31 cellular contexts compared by ENCODE assay signal in the genomic region with DNA sequence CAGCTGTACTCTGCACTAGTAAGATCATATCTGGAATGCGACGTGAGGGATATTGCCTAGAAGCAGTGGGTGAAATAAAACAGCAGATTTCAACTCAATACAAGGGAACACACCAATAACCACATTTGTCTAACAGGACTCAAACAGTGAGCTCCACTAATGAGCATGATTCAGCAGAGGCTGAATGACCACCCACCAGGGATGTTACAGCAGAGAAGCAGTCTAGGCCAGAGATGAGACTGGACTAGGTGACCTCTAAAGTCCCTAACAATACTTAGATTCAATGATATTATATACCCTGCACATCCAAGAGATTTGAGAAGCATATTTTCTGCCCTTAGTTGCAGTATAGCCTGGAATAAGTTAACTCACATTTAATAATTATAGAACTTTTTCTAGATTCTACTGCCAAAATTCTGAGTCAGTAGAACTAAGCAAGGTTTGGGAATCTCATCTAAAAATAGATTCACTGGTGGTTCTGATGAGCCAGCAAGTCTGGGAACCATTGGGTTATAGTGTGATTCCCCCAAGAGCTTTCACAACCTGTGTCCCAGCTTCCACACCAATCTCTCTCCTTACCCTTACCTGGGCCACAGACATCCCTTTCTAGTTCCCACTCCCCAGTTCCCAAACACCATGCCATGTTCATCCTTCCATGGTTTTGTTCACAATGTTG. TPM values are rescaled to one million over a fixed set of nuclear protein-coding genes. Genes with fewer than 3 reads are reported as not detected.
DNase-seq lines count a peak whose midpoint lies in the region; ATAC-seq, FAIRE-seq and TF ChIP-seq lines count a peak whose summit lies in the region.
"Had no signal": no experiment of that assay in that cellular context is flagged by ENCODE, and none has a peak within 500 bp of the region (broad histone marks: within the 10 kb centered on the region; RNA-seq: fewer than 3 reads in every experiment).

No MANE protein-coding gene starts in this region.

- POLR2A ChIA-PET in K562 (lab: Yijun Ruan, JAX) = interaction anchor here (0.9 to 1.9 kb wide), 5 partner anchors 10 to 432 kb away, joined by 3 to 5 read pairs (median 3); no protein-coding TSS in a partner anchor
- POLR2A ChIA-PET in naive thymus-derived CD8-positive, alpha-beta T cell (lab: Charles Lee) = no interaction called here

- H2AFZ ChIP-seq in K562 (ENCODE audit: low read depth, low read length) = no peak overlapping the region

- H3K36me3 ChIP-seq in K562 (ENCODE audit: control insufficient read depth, insufficient read depth, low read length) = peaks cover 96% of the 10 kb centered on the region

- H3K4me3 ChIP-seq in K562 = no peak overlapping the region
- H3K4me3 ChIP-seq: coronary artery, Peyer's patch, upper lobe of left lung had no signal

- no peak for TF ChIP-seq POLR2A in K562 (conservative IDR thresholded peaks at IDR 0.05)

- no peak overlapping the region for H3K27ac ChIP-seq in K562 (ENCODE audit: extremely low read depth, low read depth, low read length)
- H3K27ac ChIP-seq: coronary artery, foreskin keratinocyte, Peyer's patch, upper lobe of left lung had no signal

- no peak for TF ChIP-seq EP300 in K562 (IDR thresholded peaks at IDR 0.05; ENCODE audit: low read length)

- H3K27me3 ChIP-seq in K562 (ENCODE audit: control insufficient read depth in 2 of 2, insufficient read depth in 2 of 2, low read length in 2 of 2) = no peaks in the 10 kb centered on the region
- H3K27me3 ChIP-seq: foreskin keratinocyte, Peyer's patch, upper lobe of left lung had no signal

- H3K9me3 Mint-ChIP-seq in HFFc6 (no peaks in the 10 kb centered on the region), nephron progenitor cell (no peaks in the 10 kb centered on the region), immature natural killer cell (no peaks in the 10 kb centered on the region)
- no peaks in the 10 kb centered on the region for H3K9me3 Mint-ChIP-seq in naive thymus-derived CD8-positive, alpha-beta T cell
- H3K9me3 Mint-ChIP-seq: activated naive CD4-positive, alpha-beta T cell treated with anti-CD3 and anti-CD28 coated beads, Interleukin-2, amount 50 U/mL, for 24 hours; CD14-positive monocyte; natural killer cell treated with Interleukin-12 subunit alpha and Interleukin-12 subunit beta and Interleukin-15 and Interleukin-18, amount 100 ng/mL, for 72 hours; T-helper 2 cell treated with Interferon-gamma antibody and Interleukin-4, amounts not matched to agents 5 μg/mL and 100 μg/mL, for 36 hours had no signal

- no peaks in the 10 kb centered on the region for H3K9me1 ChIP-seq in K562 (ENCODE audit: control insufficient read depth, insufficient read depth, low read length)

- H3K27me3 Mint-ChIP-seq in HFFc6 (ENCODE audit: insufficient read depth) (no peaks in the 10 kb centered on the region; the same call in 1 of the 2 replicates), nephron progenitor cell (ENCODE audit: low read depth, poor library complexity) (no peaks in the 10 kb centered on the region), immature natural killer cell (ENCODE audit: low read depth in 3 of 3) (no peaks in the 10 kb centered on the region)
- H3K27me3 Mint-ChIP-seq in naive thymus-derived CD8-positive, alpha-beta T cell = no peaks in the 10 kb centered on the region
- H3K27me3 Mint-ChIP-seq: activated naive CD4-positive, alpha-beta T cell treated with anti-CD3 and anti-CD28 coated beads, Interleukin-2, amount 50 U/mL, for 24 hours; natural killer cell treated with Interleukin-12 subunit alpha and Interleukin-12 subunit beta and Interleukin-15 and Interleukin-18, amount 100 ng/mL, for 72 hours had no signal

- no peak for TF ChIP-seq RAD21 in K562 (CRISPR knock-in tag; conservative IDR thresholded peaks at IDR 0.05 in 1 of 2, IDR thresholded peaks at IDR 0.05 in 1 of 2)

- H3K4me2 ChIP-seq in K562 (ENCODE audit: insufficient read depth, low read length) = no peak overlapping the region

- WGBS in K562 (ENCODE audit: insufficient coverage, low coverage, missing lambda C conversion rate) = 92% methylated on average over 2 of the region's 2 CpGs

- H3K4me3 Mint-ChIP-seq in HFFc6 (no peak overlapping the region), nephron progenitor cell (no peak overlapping the region), immature natural killer cell (no peak overlapping the region)
- no peak overlapping the region for H3K4me3 Mint-ChIP-seq in naive thymus-derived CD8-positive, alpha-beta T cell
- H3K4me3 Mint-ChIP-seq: activated naive CD4-positive, alpha-beta T cell treated with anti-CD3 and anti-CD28 coated beads, Interleukin-2, amount 50 U/mL, for 24 hours; CD14-positive monocyte; natural killer cell treated with Interleukin-12 subunit alpha and Interleukin-12 subunit beta and Interleukin-15 and Interleukin-18, amount 100 ng/mL, for 72 hours; T-helper 2 cell treated with Interferon-gamma antibody and Interleukin-4, amounts not matched to agents 5 μg/mL and 100 μg/mL, for 36 hours had no signal

- no peak for FAIRE-seq in K562 (lab: Jason Lieb, UNC)
- FAIRE-seq: keratinocyte had no signal

- no peak overlapping the region for H3K9ac ChIP-seq in K562 (ENCODE audit: insufficient read depth in 1 of 2, low read depth in 2 of 2, low read length in 2 of 2)

- H3K27ac Mint-ChIP-seq in HFFc6 (peak overlapping the region; percentile 45), nephron progenitor cell (peak overlapping the region; percentile 37), immature natural killer cell (peak overlapping the region in 1 of 6 donors; percentile 60)
- H3K27ac Mint-ChIP-seq in naive thymus-derived CD8-positive, alpha-beta T cell = peak overlapping the region in 1 of 10 donors; percentile 12
- H3K27ac Mint-ChIP-seq: activated naive CD4-positive, alpha-beta T cell treated with anti-CD3 and anti-CD28 coated beads, Interleukin-2, amount 50 U/mL, for 24 hours; natural killer cell treated with Interleukin-12 subunit alpha and Interleukin-12 subunit beta and Interleukin-15 and Interleukin-18, amount 100 ng/mL, for 72 hours; T-helper 2 cell treated with Interferon-gamma antibody and Interleukin-4, amounts not matched to agents 5 μg/mL and 100 μg/mL, for 36 hours had no signal

- intact Hi-C loops in K562 (cut with micrococcal nuclease) = no loop called here

- ATAC-seq in K562 (peak; percentile 77), GM18907 (IDR thresholded peaks at IDR 0.05; ENCODE audit: unreplicated experiment) (no peak), HG02852 (IDR thresholded peaks at IDR 0.05; ENCODE audit: unreplicated experiment) (no peak)
- no peak for ATAC-seq in naive thymus-derived CD8-positive, alpha-beta T cell
- ATAC-seq: foreskin keratinocyte; natural killer cell treated with Interleukin-12 subunit alpha and Interleukin-12 subunit beta and Interleukin-15 and Interleukin-18, amount 100 ng/mL, for 72 hours had no signal

- in situ Hi-C loops in K562 (cut with MboI) = no loop called here

- no TSS peak for BruUV-seq in K562 (replicated peaks; lab: Mats Ljungman, UMichigan)

- peaks cover 19% of the 10 kb centered on the region for H3K79me2 ChIP-seq in K562 (ENCODE audit: control insufficient read depth, insufficient read depth, low read length)

- peaks cover 13% of the 10 kb centered on the region for H3K36me3 Mint-ChIP-seq in HFFc6 (ENCODE audit: low read depth)
- peaks cover 52% of the 10 kb centered on the region for H3K36me3 Mint-ChIP-seq in nephron progenitor cell (ENCODE audit: low read depth)
- peaks cover 17 to 32% (median 25%) of the 10 kb centered on the region in 3 donors for H3K36me3 Mint-ChIP-seq in immature natural killer cell
- H3K36me3 Mint-ChIP-seq in naive thymus-derived CD8-positive, alpha-beta T cell = peaks cover 17 to 81% (median 31%) of the 10 kb centered on the region in 3 donors

- peaks cover 18% of the 10 kb centered on the region for H3K4me1 Mint-ChIP-seq in HFFc6 (ENCODE audit: low read depth)
- peaks cover 9% of the 10 kb centered on the region for H3K4me1 Mint-ChIP-seq in nephron progenitor cell
- peaks cover 4 to 8% of the 10 kb centered on the region in 2 donors for H3K4me1 Mint-ChIP-seq in immature natural killer cell
- H3K4me1 Mint-ChIP-seq in naive thymus-derived CD8-positive, alpha-beta T cell = peaks cover 12 to 21% (median 16%) of the 10 kb centered on the region in 4 donors

- CTCF ChIA-PET in K562 (lab: Yijun Ruan, JAX; ENCODE audit: low intra/inter-chr PET ratio) = no interaction called here

- H3K9me3 ChIP-seq in K562 (replicated peaks; ENCODE audit: control insufficient read depth, insufficient read depth, low read depth, low read length) = no peaks in the 10 kb centered on the region
- H3K9me3 ChIP-seq: Peyer's patch, upper lobe of left lung had no signal

- peaks cover 0 to 2% of the 10 kb centered on the region in 2 experiments; a peak in 3 of 5 replicates for H3K4me1 ChIP-seq in K562 (replicated peaks in 1 of 2; ENCODE audit: control insufficient read depth in 2 of 2, insufficient read depth in 2 of 2, low read length in 2 of 2)
- H3K4me1 ChIP-seq: foreskin keratinocyte had no signal

- H4K20me1 ChIP-seq in K562 (replicated peaks; ENCODE audit: control insufficient read depth, insufficient read depth, low read length) = no peaks in the 10 kb centered on the region

- DNase-seq in AG20443 (ENCODE audit: low spot score) (peak; percentile 28), HFFc6 (peak; percentile 15), K562 (ENCODE audit: extremely low read depth in 1 of 4, low spot score in 3 of 4) (peak in 1 of 4 experiments; percentile 21), nephron progenitor cell (no peak), immature natural killer cell (no peak)
- no peak for DNase-seq in naive thymus-derived CD8-positive, alpha-beta T cell
- DNase-seq: activated CD4-positive, alpha-beta T cell treated with anti-CD3 and anti-CD28 coated beads for 4 hours; aorta; Calu3; caudate nucleus; DMS79; effector memory CD4-positive, alpha-beta T cell; foreskin keratinocyte; head of caudate nucleus; Kasumi-1; NCI-H1436 treated with DMSO at 0.1 percent for 48 hours; NCI-H2081 treated with DMSO at 0.1 percent for 48 hours; NCI-H2227 treated with DMSO at 0.1 percent for 48 hours; NCI-H526 treated with DMSO at 0.1 percent for 48 hours; Peyer's patch; SHP77; stimulated activated CD4-positive, alpha-beta T cell treated with anti-CD3 and anti-CD28 coated beads, Interleukin-4, amount 100 ng/mL, for 24 hours; upper lobe of left lung had no signal

- TF ChIP-seq CTCF in HFFc6 (IDR thresholded peaks at IDR 0.05) = no peak
- no peak for TF ChIP-seq CTCF in K562 (IDR thresholded peaks at IDR 0.05 in 2 of 3, conservative IDR thresholded peaks at IDR 0.05 in 1 of 3; ENCODE audit: insufficient read depth in 2 of 3, low read depth in 1 of 3, low read length in 3 of 3)
- no peak for TF ChIP-seq CTCF in nephron progenitor cell (IDR thresholded peaks at IDR 0.05)

RNA-seq across cellular contexts. Expression of gene THOC1, which starts 6.3 kb away (rescaled TPM):
- 10 to 100 TPM; 12.9 to 18.5 (median 16.4) TPM for total RNA-seq in HFFc6 (2021; fragmentation: NEBNext Ultra II Directional; extraction: Animal tissue kit (Norgen Biotek cat#: 25700))
- total RNA-seq in K562 (2011; cell fraction: chromatin; rRNA removed; ENCODE audit: low replicate concordance) = 140 and 675 TPM in 2 replicates
- 80.2 and 115 TPM in 2 replicates for total RNA-seq in K562 (2011; cell fraction: nucleolus; rRNA removed)
- total RNA-seq in K562 (2011; cell fraction: nucleoplasm; rRNA removed) = 243 and 305 TPM in 2 replicates
- total RNA-seq in K562 (2014; rRNA removed) (70.9 and 77.6 TPM in 2 replicates), K562 (2014; rRNA removed; fragmentation: Illumina TruSeq; extraction: Trizol) (136 and 149 TPM in 2 replicates), K562 (2015; rRNA removed; fragmentation: Illumina TruSeq; extraction: Trizol) (116 and 120 TPM in 2 replicates), K562 (2021) (66.3 and 71.1 TPM in 2 replicates)
- polyA plus RNA-seq in K562 (2011; rRNA removed) (143 and 150 TPM in 2 replicates), K562 (2014; fragmentation: Illumina TruSeq; extraction: Trizol) (83.6 and 106 TPM in 2 replicates), K562 (2014; fragmentation: Nextera tagmentation; extraction: Ambion mirVana) (100 to 1,000 TPM in 1 of 2 experiments, 10 to 100 TPM in 1; 87.1 to 139 TPM), K562 (2014; rRNA removed) (88.4 and 107 TPM in 2 replicates), immature natural killer cell (10 to 100 TPM in 2 of 3 donors, 1 to 10 TPM in 1; 7.6 to 20.3 (median 14.7) TPM)
- 6.6 and 22.6 TPM in 2 replicates for polyA plus RNA-seq in K562 (2011; cell fraction: cytosol; rRNA removed)
- 110 and 238 TPM in 2 replicates for polyA plus RNA-seq in K562 (2011; cell fraction: nucleus; rRNA removed)
- 51.4 and 58.9 TPM in 2 replicates for polyA plus RNA-seq in K562 (2012)
- polyA minus RNA-seq in K562 (2011; rRNA and poly(A)+ RNA removed) = 168 and 237 TPM in 2 replicates
- 23.7 and 28.0 TPM in 2 replicates for polyA minus RNA-seq in K562 (2011; cell fraction: cytosol; rRNA and poly(A)+ RNA removed)
- 139 and 282 TPM in 2 replicates for polyA minus RNA-seq in K562 (2011; cell fraction: nucleus; rRNA and poly(A)+ RNA removed)
- total RNA-seq in naive thymus-derived CD8-positive, alpha-beta T cell = 10 to 100 TPM; 86.0 to 88.5 TPM
- 10 to 100 TPM; 12.4 to 16.4 (median 15.2) TPM for polyA plus RNA-seq in naive thymus-derived CD8-positive, alpha-beta T cell

Comparison
In these comparisons a context has a peak if more than half of its experiments do, and no peak if none do; other contexts are left out.
1. DNase-seq: peak in AG20443 (single experiment) and HFFc6 (single experiment); none in nephron progenitor cell (single experiment), immature natural killer cell (0 of 3) and naive thymus-derived CD8-positive, alpha-beta T cell (0 of 10).